In genomic region chr13:99314640-99315176, GRCh38 we compare ENCODE assay signal across 11 cellular contexts. TPM values are rescaled to one million over a fixed set of nuclear protein-coding genes. Genes with fewer than 3 reads are reported as not detected.
A peak's percentile ranks its signal among the peaks of the same experiment; 100 is the strongest.
DNase-seq lines count a peak whose midpoint lies in the region; ATAC-seq and TF ChIP-seq lines count a peak whose summit lies in the region.
"Had no signal": no experiment of that assay in that cellular context is flagged by ENCODE, and none has a peak within 500 bp of the region (broad histone marks: within the 10 kb centered on the region; RNA-seq: fewer than 3 reads in every experiment).

No MANE protein-coding gene starts in this region.

- ATAC-seq in activated CD4-positive, alpha-beta T cell treated with anti-CD3 and anti-CD28 coated beads for 36 hours, result peak; percentile 76
- ATAC-seq in memory B cell (ENCODE audit: low read depth), result no peak
- ATAC-seq in stimulated activated naive CD8-positive, alpha-beta T cell treated with anti-CD3 and anti-CD28 coated beads, Interleukin-15, amount 100 ng/mL, for 72 hours, result peak; percentile 93

- peaks cover 88% of the 10 kb centered on the region for H3K4me1 Mint-ChIP-seq in activated CD4-positive, alpha-beta T cell treated with anti-CD3 and anti-CD28 coated beads for 36 hours
- H3K4me1 Mint-ChIP-seq in memory B cell, result peaks cover 23% of the 10 kb centered on the region
- peaks cover 80% of the 10 kb centered on the region for H3K4me1 Mint-ChIP-seq in stimulated activated naive CD8-positive, alpha-beta T cell treated with anti-CD3 and anti-CD28 coated beads, Interleukin-15, amount 100 ng/mL, for 72 hours

- H3K36me3 Mint-ChIP-seq in activated CD4-positive, alpha-beta T cell treated with anti-CD3 and anti-CD28 coated beads for 36 hours (ENCODE audit: low read depth), result peaks cover 38% of the 10 kb centered on the region
- peaks cover 33% of the 10 kb centered on the region for H3K36me3 Mint-ChIP-seq in memory B cell

- H3K27me3 ChIP-seq in H7 (ENCODE audit: control insufficient read depth, insufficient read depth, low read length) (no peaks in the 10 kb centered on the region), hepatocyte (no peaks in the 10 kb centered on the region)

- intact Hi-C loops in activated CD4-positive, alpha-beta T cell treated with anti-CD3 and anti-CD28 coated beads for 36 hours (cut with DNase I, micrococcal nuclease), result loop anchor here (1.0 to 5.0 kb wide), 8 partner anchors 8 to 742 kb away; partner anchors contain the start of gene UBAC2 (in 1 of the 2)

- CTCF ChIA-PET in activated CD4-positive, alpha-beta T cell treated with anti-CD3 and anti-CD28 coated beads for 36 hours (lab: Charles Lee), result interaction anchor here (0.6 to 1.9 kb wide), 23 partner anchors 9 to 281 kb away, joined by 3 to 10 read pairs (median 3); no protein-coding TSS in a partner anchor

- peak; percentile 85 for DNase-seq in activated CD4-positive, alpha-beta T cell treated with anti-CD3 and anti-CD28 coated beads for 36 hours
- no peak for DNase-seq in activated CD4-positive, alpha-beta T cell treated with anti-CD3 and anti-CD28 coated beads for 1 hour
- DNase-seq in activated naive CD4-positive, alpha-beta T cell treated with Interleukin-2 at 50 U/mL for 16 hours, result peak; percentile 75
- DNase-seq in memory B cell (ENCODE audit: low spot score in 2 of 2) (no peak), H7 (no peak), hepatocyte (ENCODE audit: low spot score) (no peak), OCI-M1 (lab: John Stamatoyannopoulos, UW) (no peak)
- peak; percentile 57 to 79 for DNase-seq in stimulated activated naive CD8-positive, alpha-beta T cell treated with anti-CD3 and anti-CD28 coated beads, Interleukin-15, amount 100 ng/mL, for 72 hours
- DNase-seq: activated B cell treated with CpG ODN at 0.5 μM for 24 hours had no signal

- H3K4me3 Mint-ChIP-seq in activated CD4-positive, alpha-beta T cell treated with anti-CD3 and anti-CD28 coated beads for 36 hours, result peak overlapping the region; percentile 60
- no peak overlapping the region for H3K4me3 Mint-ChIP-seq in memory B cell
- H3K4me3 Mint-ChIP-seq in stimulated activated naive CD8-positive, alpha-beta T cell treated with anti-CD3 and anti-CD28 coated beads, Interleukin-15, amount 100 ng/mL, for 72 hours, result peak overlapping the region; percentile 42 to 74
- H3K4me3 Mint-ChIP-seq: activated B cell treated with CpG ODN at 0.5 μM for 24 hours had no signal

- no peaks in the 10 kb centered on the region for H3K9me3 ChIP-seq in hepatocyte (ENCODE audit: low read depth)

- H3K4me3 ChIP-seq in H7 (ENCODE audit: insufficient read depth, low read depth, low read length) (no peak overlapping the region), hepatocyte (no peak overlapping the region)

- H3K36me3 ChIP-seq in H7 (replicated peaks; ENCODE audit: control insufficient read depth, insufficient read depth, low read length), result no peaks in the 10 kb centered on the region; the same call in none of the 2 replicates
- no peaks in the 10 kb centered on the region for H3K36me3 ChIP-seq in hepatocyte (replicated peaks; ENCODE audit: insufficient read depth, low read depth)

- peaks cover 1% of the 10 kb centered on the region for H3K79me2 ChIP-seq in hepatocyte

- no peaks in the 10 kb centered on the region for H4K20me1 ChIP-seq in hepatocyte (ENCODE audit: insufficient read depth, poor library complexity, severe bottlenecking)

- H3K4me2 ChIP-seq in hepatocyte, result no peak overlapping the region

- H3K27ac ChIP-seq in hepatocyte, result no peak overlapping the region

- TF ChIP-seq CTCF in hepatocyte (IDR thresholded peaks at IDR 0.05; ENCODE audit: poor library complexity), result no peak

- no peak overlapping the region for H2AFZ ChIP-seq in hepatocyte

- POLR2A ChIA-PET in activated CD4-positive, alpha-beta T cell treated with anti-CD3 and anti-CD28 coated beads for 36 hours (lab: Charles Lee), result interaction anchor here (0.6 to 1.8 kb wide), 21 partner anchors 8 to 119 kb away, joined by 3 to 21 read pairs (median 5); partner anchors contain the start of genes GPR18 and UBAC2

- H3K9me2 ChIP-seq in hepatocyte (replicated peaks; ENCODE audit: insufficient read depth), result no peaks in the 10 kb centered on the region

- 86% methylated on average over 10 of the region's 10 CpGs for WGBS in hepatocyte (ENCODE audit: low lambda C conversion rate, missing lambda C conversion rate)

- H3K4me1 ChIP-seq in hepatocyte (ENCODE audit: insufficient read depth), result peaks cover 9% of the 10 kb centered on the region

- peak overlapping the region; percentile 96 for H3K27ac Mint-ChIP-seq in activated CD4-positive, alpha-beta T cell treated with anti-CD3 and anti-CD28 coated beads for 36 hours
- H3K27ac Mint-ChIP-seq in memory B cell, result peak overlapping the region; percentile 25
- H3K27ac Mint-ChIP-seq in stimulated activated naive CD8-positive, alpha-beta T cell treated with anti-CD3 and anti-CD28 coated beads, Interleukin-15, amount 100 ng/mL, for 72 hours, result peak overlapping the region; percentile 78 to 89
- H3K27ac Mint-ChIP-seq: activated B cell treated with CpG ODN at 0.5 μM for 24 hours had no signal

- H3K9me3 Mint-ChIP-seq in activated CD4-positive, alpha-beta T cell treated with anti-CD3 and anti-CD28 coated beads for 36 hours (ENCODE audit: low read depth), result no peaks in the 10 kb centered on the region
- H3K9me3 Mint-ChIP-seq in memory B cell, result no peaks in the 10 kb centered on the region
- H3K9me3 Mint-ChIP-seq in stimulated activated naive CD8-positive, alpha-beta T cell treated with anti-CD3 and anti-CD28 coated beads, Interleukin-15, amount 100 ng/mL, for 72 hours, result no peaks in the 10 kb centered on the region
- H3K9me3 Mint-ChIP-seq: activated B cell treated with CpG ODN at 0.5 μM for 24 hours had no signal

- H3K27me3 Mint-ChIP-seq in activated CD4-positive, alpha-beta T cell treated with anti-CD3 and anti-CD28 coated beads for 36 hours, result no peaks in the 10 kb centered on the region
- H3K27me3 Mint-ChIP-seq in memory B cell, result no peaks in the 10 kb centered on the region
- H3K27me3 Mint-ChIP-seq in stimulated activated naive CD8-positive, alpha-beta T cell treated with anti-CD3 and anti-CD28 coated beads, Interleukin-15, amount 100 ng/mL, for 72 hours, result no peaks in the 10 kb centered on the region
- H3K27me3 Mint-ChIP-seq: activated B cell treated with CpG ODN at 0.5 μM for 24 hours had no signal

RNA-seq across cellular contexts. Expression of gene GPR183, which starts 7.5 kb away (rescaled TPM):
- total RNA-seq in activated CD4-positive, alpha-beta T cell treated with anti-CD3 and anti-CD28 coated beads for 36 hours, result 10 to 100 TPM; 50.3 to 51.9 TPM
- not detected in 2 replicates for total RNA-seq in H7 (2014; rRNA removed; shearing (Covaris generic))
- total RNA-seq in hepatocyte, result 5.2 and 5.3 TPM in 2 replicates
- polyA plus RNA-seq in hepatocyte, result 1.4 and 3.0 TPM in 2 replicates

RNA-seq across cellular contexts. Expression of gene GPR18, which starts 56.5 kb away (rescaled TPM):
- 1 to 10 TPM; 6.0 to 9.5 TPM for total RNA-seq in activated CD4-positive, alpha-beta T cell treated with anti-CD3 and anti-CD28 coated beads for 36 hours
- total RNA-seq in H7 (2014; rRNA removed; shearing (Covaris generic)), result 0.10 TPM in 1 of 2 replicates, not detected in the other
- total RNA-seq in hepatocyte, result not detected in 2 replicates
- 0.35 TPM in 1 of 2 replicates, not detected in the other for polyA plus RNA-seq in hepatocyte
- total RNA-seq: osteocyte had no signal
- polyA plus RNA-seq: AG04450 had no signal

Comparison
In these comparisons a context has a peak if more than half of its experiments do, and no peak if none do; other contexts are left out.
1. DNase-seq: peak in activated CD4-positive, alpha-beta T cell treated with anti-CD3 and anti-CD28 coated beads for 36 hours (single experiment), activated naive CD4-positive, alpha-beta T cell treated with Interleukin-2 at 50 U/mL for 16 hours (single experiment) and stimulated activated naive CD8-positive, alpha-beta T cell treated with anti-CD3 and anti-CD28 coated beads, Interleukin-15, amount 100 ng/mL, for 72 hours (2 of 2); none in activated CD4-positive, alpha-beta T cell treated with anti-CD3 and anti-CD28 coated beads for 1 hour (single experiment), memory B cell (0 of 2), H7 (single experiment), hepatocyte (single experiment) and OCI-M1 (single experiment).
2. H3K27ac Mint-ChIP-seq: peak in every context shown above with its lines; median percentile 96 in activated CD4-positive, alpha-beta T cell treated with anti-CD3 and anti-CD28 coated beads for 36 hours; 84 in stimulated activated naive CD8-positive, alpha-beta T cell treated with anti-CD3 and anti-CD28 coated beads, Interleukin-15, amount 100 ng/mL, for 72 hours; 25 in memory B cell.